1 cellular context compared by ENCODE assay signal in the genomic region with DNA sequence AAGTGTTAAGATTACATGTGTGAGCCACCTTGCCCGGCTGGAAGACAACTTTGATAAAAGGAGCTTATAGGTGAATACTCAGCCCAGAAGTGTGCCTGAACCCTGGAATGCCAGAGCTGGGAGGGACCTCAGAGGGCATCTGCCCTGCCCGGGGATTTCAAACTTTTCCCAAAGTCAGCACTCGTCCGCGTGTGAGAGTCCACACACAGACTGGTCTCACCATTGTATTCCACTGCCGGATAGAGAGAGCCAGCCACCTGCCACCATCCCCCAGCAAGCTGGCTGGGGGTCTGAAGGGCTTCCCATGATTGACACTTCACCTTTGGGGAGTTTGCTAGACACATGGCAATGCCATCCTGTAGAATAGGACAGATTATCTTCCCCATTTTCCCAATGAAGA.
TF ChIP-seq lines count a peak whose summit lies in the region.

No MANE protein-coding gene starts in this region.

TF ChIP-seq in IMR-90, 13 proteins besides CTCF, POLR2A, EP300 and RAD21 (continued from another document):
- TF ChIP-seq CEBPB (IDR thresholded peaks at IDR 0.05; ENCODE audit: low read depth, low read length) = no peak
- TF ChIP-seq, protein P1, sequence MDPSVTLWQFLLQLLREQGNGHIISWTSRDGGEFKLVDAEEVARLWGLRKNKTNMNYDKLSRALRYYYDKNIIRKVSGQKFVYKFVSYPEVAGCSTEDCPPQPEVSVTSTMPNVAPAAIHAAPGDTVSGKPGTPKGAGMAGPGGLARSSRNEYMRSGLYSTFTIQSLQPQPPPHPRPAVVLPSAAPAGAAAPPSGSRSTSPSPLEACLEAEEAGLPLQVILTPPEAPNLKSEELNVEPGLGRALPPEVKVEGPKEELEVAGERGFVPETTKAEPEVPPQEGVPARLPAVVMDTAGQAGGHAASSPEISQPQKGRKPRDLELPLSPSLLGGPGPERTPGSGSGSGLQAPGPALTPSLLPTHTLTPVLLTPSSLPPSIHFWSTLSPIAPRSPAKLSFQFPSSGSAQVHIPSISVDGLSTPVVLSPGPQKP (IDR thresholded peaks at IDR 0.05; ENCODE audit: borderline replicate concordance, low read depth, low read length) = no peak
